1 cellular context compared by ENCODE assay signal in the genomic region with DNA sequence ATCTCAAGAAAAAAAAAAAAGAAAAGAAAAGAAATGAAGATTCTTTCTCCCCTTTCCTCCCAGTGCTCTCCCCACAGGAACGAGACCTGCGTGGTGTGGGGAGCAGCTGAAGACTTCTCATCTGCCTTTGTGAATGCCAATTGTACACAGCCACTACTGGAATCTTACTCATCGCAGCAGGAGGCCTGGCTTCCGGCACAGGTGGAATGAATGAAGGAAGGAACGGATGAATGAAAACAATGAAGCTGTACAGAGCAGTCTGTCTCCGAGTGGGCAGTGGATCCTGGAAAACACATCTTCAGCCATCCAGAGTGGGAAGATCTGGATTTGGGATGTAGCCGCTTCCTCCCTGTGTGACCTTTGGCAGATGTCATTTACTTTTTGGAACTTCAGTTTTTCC.
TF ChIP-seq lines count a peak whose summit lies in the region.

No MANE protein-coding gene starts in this region.

TF ChIP-seq in H1, 55 proteins besides CTCF, POLR2A, EP300 and RAD21 (continued from another document):
- no peak for TF ChIP-seq SP1 (IDR thresholded peaks at IDR 0.05; ENCODE audit: low read depth, low read length)
- TF ChIP-seq RFX5 (IDR thresholded peaks at IDR 0.05; ENCODE audit: borderline replicate concordance, low read depth, low read length), result no peak
- TF ChIP-seq POLR2AphosphoS5 (IDR thresholded peaks at IDR 0.05; ENCODE audit: low read depth, low read length), result no peak
- TF ChIP-seq, protein P1, sequence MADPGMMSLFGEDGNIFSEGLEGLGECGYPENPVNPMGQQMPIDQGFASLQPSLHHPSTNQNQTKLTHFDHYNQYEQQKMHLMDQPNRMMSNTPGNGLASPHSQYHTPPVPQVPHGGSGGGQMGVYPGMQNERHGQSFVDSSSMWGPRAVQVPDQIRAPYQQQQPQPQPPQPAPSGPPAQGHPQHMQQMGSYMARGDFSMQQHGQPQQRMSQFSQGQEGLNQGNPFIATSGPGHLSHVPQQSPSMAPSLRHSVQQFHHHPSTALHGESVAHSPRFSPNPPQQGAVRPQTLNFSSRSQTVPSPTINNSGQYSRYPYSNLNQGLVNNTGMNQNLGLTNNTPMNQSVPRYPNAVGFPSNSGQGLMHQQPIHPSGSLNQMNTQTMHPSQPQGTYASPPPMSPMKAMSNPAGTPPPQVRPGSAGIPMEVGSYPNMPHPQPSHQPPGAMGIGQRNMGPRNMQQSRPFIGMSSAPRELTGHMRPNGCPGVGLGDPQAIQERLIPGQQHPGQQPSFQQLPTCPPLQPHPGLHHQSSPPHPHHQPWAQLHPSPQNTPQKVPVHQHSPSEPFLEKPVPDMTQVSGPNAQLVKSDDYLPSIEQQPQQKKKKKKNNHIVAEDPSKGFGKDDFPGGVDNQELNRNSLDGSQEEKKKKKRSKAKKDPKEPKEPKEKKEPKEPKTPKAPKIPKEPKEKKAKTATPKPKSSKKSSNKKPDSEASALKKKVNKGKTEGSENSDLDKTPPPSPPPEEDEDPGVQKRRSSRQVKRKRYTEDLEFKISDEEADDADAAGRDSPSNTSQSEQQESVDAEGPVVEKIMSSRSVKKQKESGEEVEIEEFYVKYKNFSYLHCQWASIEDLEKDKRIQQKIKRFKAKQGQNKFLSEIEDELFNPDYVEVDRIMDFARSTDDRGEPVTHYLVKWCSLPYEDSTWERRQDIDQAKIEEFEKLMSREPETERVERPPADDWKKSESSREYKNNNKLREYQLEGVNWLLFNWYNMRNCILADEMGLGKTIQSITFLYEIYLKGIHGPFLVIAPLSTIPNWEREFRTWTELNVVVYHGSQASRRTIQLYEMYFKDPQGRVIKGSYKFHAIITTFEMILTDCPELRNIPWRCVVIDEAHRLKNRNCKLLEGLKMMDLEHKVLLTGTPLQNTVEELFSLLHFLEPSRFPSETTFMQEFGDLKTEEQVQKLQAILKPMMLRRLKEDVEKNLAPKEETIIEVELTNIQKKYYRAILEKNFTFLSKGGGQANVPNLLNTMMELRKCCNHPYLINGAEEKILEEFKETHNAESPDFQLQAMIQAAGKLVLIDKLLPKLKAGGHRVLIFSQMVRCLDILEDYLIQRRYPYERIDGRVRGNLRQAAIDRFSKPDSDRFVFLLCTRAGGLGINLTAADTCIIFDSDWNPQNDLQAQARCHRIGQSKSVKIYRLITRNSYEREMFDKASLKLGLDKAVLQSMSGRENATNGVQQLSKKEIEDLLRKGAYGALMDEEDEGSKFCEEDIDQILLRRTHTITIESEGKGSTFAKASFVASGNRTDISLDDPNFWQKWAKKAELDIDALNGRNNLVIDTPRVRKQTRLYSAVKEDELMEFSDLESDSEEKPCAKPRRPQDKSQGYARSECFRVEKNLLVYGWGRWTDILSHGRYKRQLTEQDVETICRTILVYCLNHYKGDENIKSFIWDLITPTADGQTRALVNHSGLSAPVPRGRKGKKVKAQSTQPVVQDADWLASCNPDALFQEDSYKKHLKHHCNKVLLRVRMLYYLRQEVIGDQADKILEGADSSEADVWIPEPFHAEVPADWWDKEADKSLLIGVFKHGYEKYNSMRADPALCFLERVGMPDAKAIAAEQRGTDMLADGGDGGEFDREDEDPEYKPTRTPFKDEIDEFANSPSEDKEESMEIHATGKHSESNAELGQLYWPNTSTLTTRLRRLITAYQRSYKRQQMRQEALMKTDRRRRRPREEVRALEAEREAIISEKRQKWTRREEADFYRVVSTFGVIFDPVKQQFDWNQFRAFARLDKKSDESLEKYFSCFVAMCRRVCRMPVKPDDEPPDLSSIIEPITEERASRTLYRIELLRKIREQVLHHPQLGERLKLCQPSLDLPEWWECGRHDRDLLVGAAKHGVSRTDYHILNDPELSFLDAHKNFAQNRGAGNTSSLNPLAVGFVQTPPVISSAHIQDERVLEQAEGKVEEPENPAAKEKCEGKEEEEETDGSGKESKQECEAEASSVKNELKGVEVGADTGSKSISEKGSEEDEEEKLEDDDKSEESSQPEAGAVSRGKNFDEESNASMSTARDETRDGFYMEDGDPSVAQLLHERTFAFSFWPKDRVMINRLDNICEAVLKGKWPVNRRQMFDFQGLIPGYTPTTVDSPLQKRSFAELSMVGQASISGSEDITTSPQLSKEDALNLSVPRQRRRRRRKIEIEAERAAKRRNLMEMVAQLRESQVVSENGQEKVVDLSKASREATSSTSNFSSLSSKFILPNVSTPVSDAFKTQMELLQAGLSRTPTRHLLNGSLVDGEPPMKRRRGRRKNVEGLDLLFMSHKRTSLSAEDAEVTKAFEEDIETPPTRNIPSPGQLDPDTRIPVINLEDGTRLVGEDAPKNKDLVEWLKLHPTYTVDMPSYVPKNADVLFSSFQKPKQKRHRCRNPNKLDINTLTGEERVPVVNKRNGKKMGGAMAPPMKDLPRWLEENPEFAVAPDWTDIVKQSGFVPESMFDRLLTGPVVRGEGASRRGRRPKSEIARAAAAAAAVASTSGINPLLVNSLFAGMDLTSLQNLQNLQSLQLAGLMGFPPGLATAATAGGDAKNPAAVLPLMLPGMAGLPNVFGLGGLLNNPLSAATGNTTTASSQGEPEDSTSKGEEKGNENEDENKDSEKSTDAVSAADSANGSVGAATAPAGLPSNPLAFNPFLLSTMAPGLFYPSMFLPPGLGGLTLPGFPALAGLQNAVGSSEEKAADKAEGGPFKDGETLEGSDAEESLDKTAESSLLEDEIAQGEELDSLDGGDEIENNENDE (IDR thresholded peaks at IDR 0.05; ENCODE audit: insufficient replicate concordance, low read length), result no peak
- TF ChIP-seq EZH2 (IDR thresholded peaks at IDR 0.05; ENCODE audit: low read depth, low read length, severe bottlenecking), result no peak
- no peak for TF ChIP-seq CBX8 (IDR thresholded peaks at IDR 0.05; ENCODE audit: borderline replicate concordance, low read depth, low read length)
- no peak for TF ChIP-seq SUZ12 (IDR thresholded peaks at IDR 0.05; ENCODE audit: low read length)
TF ChIP-seq in H1: peak in this region for 0.
